1 cellular context compared by ENCODE assay signal in the genomic region with DNA sequence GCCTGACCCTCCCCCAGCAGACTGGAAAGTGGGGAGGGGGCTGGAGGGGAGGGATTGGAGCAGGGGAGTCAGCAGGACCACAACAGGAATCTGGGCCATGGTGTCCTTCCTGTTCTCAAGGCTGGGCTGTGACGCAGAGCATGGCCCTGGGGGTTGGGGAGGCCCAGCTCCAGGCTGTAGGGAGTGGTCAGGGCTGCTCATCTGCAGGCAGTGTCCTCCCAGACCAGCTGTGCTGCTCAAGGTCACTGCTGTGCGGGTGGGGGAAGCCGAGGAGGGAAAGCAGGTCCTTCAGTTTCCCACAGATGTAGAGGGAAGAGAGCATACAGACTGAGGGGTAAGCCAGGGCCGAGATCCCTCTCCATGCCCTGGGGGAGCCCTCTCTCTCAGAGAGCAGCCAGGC.
A peak's percentile ranks its signal among the peaks of the same experiment; 100 is the strongest.
TF ChIP-seq lines count a peak whose summit lies in the region.

No MANE protein-coding gene starts in this region.

TF ChIP-seq in PFSK-1, 5 proteins besides CTCF, POLR2A, EP300 and RAD21:
- no peak for TF ChIP-seq POLR2AphosphoS5 (IDR thresholded peaks at IDR 0.05; ENCODE audit: low read depth, low read length)
- peak; percentile 41 for TF ChIP-seq FOXP2 (optimal IDR thresholded peaks at IDR 0.05; ENCODE audit: borderline replicate concordance, extremely low read depth, extremely low read length, insufficient read depth)
